Comparison of ENCODE assay signal across 27 cellular contexts in the genomic region with DNA sequence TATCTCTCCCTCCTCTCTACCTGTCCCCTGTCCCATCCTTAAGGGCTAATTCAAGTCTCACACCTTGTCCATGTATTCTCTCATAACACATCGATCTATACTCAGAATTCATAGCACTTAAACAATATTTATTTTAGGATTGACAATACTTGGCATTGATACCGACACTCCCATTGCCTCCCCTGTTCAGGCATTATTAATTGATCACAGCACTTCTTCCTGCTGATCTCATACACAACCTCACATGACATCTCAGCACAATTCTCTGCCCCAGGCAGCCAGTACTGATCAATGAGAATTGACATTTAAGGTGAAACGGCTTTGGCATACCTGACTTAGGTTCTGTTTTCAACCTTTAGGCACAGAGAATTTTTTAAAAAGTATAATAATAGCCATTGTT.
A peak's percentile ranks its signal among the peaks of the same experiment; 100 is the strongest.
DNase-seq lines count a peak whose midpoint lies in the region; ATAC-seq, FAIRE-seq and TF ChIP-seq lines count a peak whose summit lies in the region.
"Had no signal": no experiment of that assay in that cellular context is flagged by ENCODE, and none has a peak within 500 bp of the region (broad histone marks: within the 10 kb centered on the region; RNA-seq: fewer than 3 reads in every experiment).

No MANE protein-coding gene starts in this region.

- intact Hi-C loops in K562 (cut with micrococcal nuclease) (no loop called here), tibial artery (cut with DNase I; ENCODE audit: low total_unique reads) (no loop called here)
- intact Hi-C loops in CD8-positive, alpha-beta T cell (cut with DNase I, micrococcal nuclease) = no loop called here

- H3K36me3 ChIP-seq in GM23248 (ENCODE audit: low read depth) (no peaks in the 10 kb centered on the region), K562 (ENCODE audit: control insufficient read depth, insufficient read depth, low read length) (no peaks in the 10 kb centered on the region), tibial artery (no peaks in the 10 kb centered on the region), Peyer's patch (no peaks in the 10 kb centered on the region)
- H3K36me3 ChIP-seq in CD8-positive, alpha-beta T cell (ENCODE audit: insufficient read depth, low read length) = no peaks in the 10 kb centered on the region
- H3K36me3 ChIP-seq: ovary, uterus had no signal

- H3K9me3 ChIP-seq in GM23248 (ENCODE audit: low read depth) (no peaks in the 10 kb centered on the region), K562 (replicated peaks; ENCODE audit: control insufficient read depth, insufficient read depth, low read depth, low read length) (no peaks in the 10 kb centered on the region), tibial artery (no peaks in the 10 kb centered on the region), Peyer's patch (no peaks in the 10 kb centered on the region)
- H3K9me3 ChIP-seq in CD8-positive, alpha-beta T cell (ENCODE audit: low read length) = no peaks in the 10 kb centered on the region
- H3K9me3 ChIP-seq: ovary, uterus had no signal

- no peak for TF ChIP-seq RAD21 in K562 (CRISPR knock-in tag; conservative IDR thresholded peaks at IDR 0.05 in 1 of 2, IDR thresholded peaks at IDR 0.05 in 1 of 2)

- TF ChIP-seq CTCF in K562 (IDR thresholded peaks at IDR 0.05 in 2 of 3, conservative IDR thresholded peaks at IDR 0.05 in 1 of 3; ENCODE audit: insufficient read depth in 2 of 3, low read depth in 1 of 3, low read length in 3 of 3) = no peak
- TF ChIP-seq CTCF in mesothelial cell of epicardium (IDR thresholded peaks at IDR 0.05; ENCODE audit: unreplicated experiment) = no peak
- TF ChIP-seq CTCF in tibial artery (IDR thresholded peaks at IDR 0.05) = no peak
- TF ChIP-seq CTCF in CD8-positive, alpha-beta T cell (IDR thresholded peaks at IDR 0.05) = no peak
- TF ChIP-seq CTCF in Peyer's patch (IDR thresholded peaks at IDR 0.05) = no peak

- BruUV-seq in K562 (replicated peaks; lab: Mats Ljungman, UMichigan) = no TSS peak

- peak overlapping the region; percentile 19; the same call in 1 of the 2 replicates for H3K4me3 ChIP-seq in GM23248
- H3K4me3 ChIP-seq in K562 = no peak overlapping the region
- H3K4me3 ChIP-seq in tibial artery = peak overlapping the region in 1 of 2 donors; percentile 6
- no peak overlapping the region for H3K4me3 ChIP-seq in CD8-positive, alpha-beta T cell (ENCODE audit: low read depth, low read length)
- no peak overlapping the region for H3K4me3 ChIP-seq in Peyer's patch
- H3K4me3 ChIP-seq: dorsolateral prefrontal cortex, ovary, uterus had no signal

- H3K9me1 ChIP-seq in K562 (ENCODE audit: control insufficient read depth, insufficient read depth, low read length) = no peaks in the 10 kb centered on the region

- POLR2A ChIA-PET in K562 (lab: Yijun Ruan, JAX) = no interaction called here
- POLR2A ChIA-PET in CD8-positive, alpha-beta T cell (lab: Charles Lee) = no interaction called here

- no peak for TF ChIP-seq POLR2A in K562 (conservative IDR thresholded peaks at IDR 0.05)
- TF ChIP-seq POLR2A in Peyer's patch (IDR thresholded peaks at IDR 0.05) = no peak

- DNase-seq in GM23248 = peak; percentile 33
- no peak for DNase-seq in K562 (ENCODE audit: extremely low read depth in 1 of 4, low spot score in 3 of 4)
- DNase-seq in mesothelial cell of epicardium (ENCODE audit: low spot score in 2 of 2, unreplicated experiment in 2 of 2) = no peak
- DNase-seq in tibial artery = no peak
- no peak for DNase-seq in CD8-positive, alpha-beta T cell
- DNase-seq in Peyer's patch = no peak
- DNase-seq in NCI-H1048 (lab: John Stamatoyannopoulos, UW) = no peak
- DNase-seq: activated B cell treated with CpG ODN at 0.5 μM for 24 hours; activated CD8-positive, alpha-beta memory T cell treated with anti-CD3 and anti-CD28 coated beads, Interleukin-2, amount 10 ng/mL, durations not matched to agents 7 days and 5 days; activated naive CD4-positive, alpha-beta T cell; activated T-cell treated with anti-CD3 and anti-CD28 coated beads, Interleukin-2, amount 50 U/mL, for 72 hours; C1 segment of cervical spinal cord; cerebellar nuclear complex; COR-L47; dorsolateral prefrontal cortex; hippocampal formation; NCI-H1105; NCI-H187; nephron progenitor cell; ovary; RPMI8226; small intestine; stimulated activated CD4-positive, alpha-beta T cell treated with anti-CD3 and anti-CD28 coated beads, Interleukin-1b, Interleukin-23, amount 100 ng/mL, for 48 hours; stimulated activated naive CD4-positive, alpha-beta T cell treated with Interleukin-2 at 50 U/mL for 16 hours; uterus had no signal

- H3K4me1 ChIP-seq in GM23248 (ENCODE audit: insufficient read depth) = peaks cover 60% of the 10 kb centered on the region
- no peaks in the 10 kb centered on the region for H3K4me1 ChIP-seq in K562 (replicated peaks in 1 of 2; ENCODE audit: control insufficient read depth in 2 of 2, insufficient read depth in 2 of 2, low read length in 2 of 2)
- H3K4me1 ChIP-seq in tibial artery = peaks cover 0 to 63% (median 39%) of the 10 kb centered on the region in 4 donors
- H3K4me1 ChIP-seq in CD8-positive, alpha-beta T cell (ENCODE audit: insufficient read depth, low read length) = no peaks in the 10 kb centered on the region
- no peaks in the 10 kb centered on the region for H3K4me1 ChIP-seq in Peyer's patch
- H3K4me1 ChIP-seq: uterus had no signal

- no peaks in the 10 kb centered on the region for H3K9me3 Mint-ChIP-seq in mesothelial cell of epicardium
- no peaks in the 10 kb centered on the region for H3K9me3 Mint-ChIP-seq in CD8-positive, alpha-beta T cell
- H3K9me3 Mint-ChIP-seq: activated B cell treated with CpG ODN at 0.5 μM for 24 hours, brain, nephron progenitor cell had no signal

- H3K36me3 Mint-ChIP-seq in mesothelial cell of epicardium = no peaks in the 10 kb centered on the region
- no peaks in the 10 kb centered on the region for H3K36me3 Mint-ChIP-seq in CD8-positive, alpha-beta T cell
- H3K36me3 Mint-ChIP-seq: activated CD8-positive, alpha-beta memory T cell treated with anti-CD3 and anti-CD28 coated beads, Interleukin-2, amount 10 ng/mL, durations not matched to agents 7 days and 5 days; brain had no signal

- H3K4me2 ChIP-seq in GM23248 (ENCODE audit: unreplicated experiment) (peak overlapping the region; percentile 69), K562 (ENCODE audit: insufficient read depth, low read length) (no peak overlapping the region)

- no peak for ATAC-seq in K562
- no peak for ATAC-seq in CD8-positive, alpha-beta T cell
- ATAC-seq: activated CD8-positive, alpha-beta memory T cell treated with anti-CD3 and anti-CD28 coated beads, Interleukin-2, amount 10 ng/mL, durations not matched to agents 7 days and 5 days; activated T-cell treated with anti-CD3 and anti-CD28 coated beads, Interleukin-2, amount 50 U/mL, for 72 hours had no signal

- CTCF ChIA-PET in K562 (lab: Yijun Ruan, JAX; ENCODE audit: low intra/inter-chr PET ratio) = no interaction called here
- CTCF ChIA-PET in CD8-positive, alpha-beta T cell (lab: Charles Lee) = interaction anchor here (1.2 kb wide), 1 partner anchor 12 kb away, joined by 3 read pairs; no protein-coding TSS in a partner anchor

- in situ Hi-C loops in GM23248 (cut with MboI) (loop anchor here (25.0 kb wide), 1 partner anchor 389 kb away; no protein-coding TSS in a partner anchor), K562 (cut with MboI) (no loop called here)

- peaks cover 31% of the 10 kb centered on the region for H3K4me1 Mint-ChIP-seq in mesothelial cell of epicardium
- H3K4me1 Mint-ChIP-seq in CD8-positive, alpha-beta T cell (ENCODE audit: low read depth) = no peaks in the 10 kb centered on the region
- H3K4me1 Mint-ChIP-seq: activated B cell treated with CpG ODN at 0.5 μM for 24 hours; activated CD8-positive, alpha-beta memory T cell treated with anti-CD3 and anti-CD28 coated beads, Interleukin-2, amount 10 ng/mL, durations not matched to agents 7 days and 5 days; brain had no signal

- no peak for FAIRE-seq in K562 (lab: Jason Lieb, UNC)
- FAIRE-seq: H1, small intestine had no signal

- 23 to 24% methylated on average over 3 of the region's 3 CpGs for WGBS in GM23248 (ENCODE audit: low coverage in 1 of 2, low lambda C conversion rate in 2 of 2, missing lambda C conversion rate in 2 of 2), 2 experiments
- 5% methylated on average over 3 of the region's 3 CpGs for WGBS in K562 (ENCODE audit: insufficient coverage, low coverage, missing lambda C conversion rate)

- TF ChIP-seq EP300 in K562 (IDR thresholded peaks at IDR 0.05; ENCODE audit: low read length) = no peak

- H3K79me2 ChIP-seq in GM23248 (ENCODE audit: insufficient read depth) (no peaks in the 10 kb centered on the region), K562 (ENCODE audit: control insufficient read depth, insufficient read depth, low read length) (no peaks in the 10 kb centered on the region)

- peak overlapping the region; percentile 24; the same call in 1 of the 2 replicates for H3K9ac ChIP-seq in GM23248
- H3K9ac ChIP-seq in K562 (ENCODE audit: insufficient read depth in 1 of 2, low read depth in 2 of 2, low read length in 2 of 2) = no peak overlapping the region

- peak overlapping the region; percentile 46; the same call in 1 of the 2 replicates for H2AFZ ChIP-seq in GM23248
- H2AFZ ChIP-seq in K562 (ENCODE audit: low read depth, low read length) = no peak overlapping the region

- peaks cover 46% of the 10 kb centered on the region for H3F3A ChIP-seq in GM23248 (ENCODE audit: insufficient read depth)

- H3K27ac ChIP-seq in GM23248 = peak overlapping the region; percentile 83
- no peak overlapping the region for H3K27ac ChIP-seq in K562 (ENCODE audit: extremely low read depth, low read depth, low read length)
- peak overlapping the region; percentile 53 to 55 for H3K27ac ChIP-seq in tibial artery
- no peak overlapping the region for H3K27ac ChIP-seq in CD8-positive, alpha-beta T cell (ENCODE audit: low read depth, low read length)
- no peak overlapping the region for H3K27ac ChIP-seq in Peyer's patch
- H3K27ac ChIP-seq: dorsolateral prefrontal cortex, ovary, uterus had no signal

- H3K27ac Mint-ChIP-seq in mesothelial cell of epicardium = peak overlapping the region; percentile 43
- no peak overlapping the region for H3K27ac Mint-ChIP-seq in CD8-positive, alpha-beta T cell
- H3K27ac Mint-ChIP-seq: activated B cell treated with CpG ODN at 0.5 μM for 24 hours; activated CD8-positive, alpha-beta memory T cell treated with anti-CD3 and anti-CD28 coated beads, Interleukin-2, amount 10 ng/mL, durations not matched to agents 7 days and 5 days; activated T-cell treated with anti-CD3 and anti-CD28 coated beads, Interleukin-2, amount 50 U/mL, for 72 hours; nephron progenitor cell had no signal

- no peak overlapping the region for H3K4me3 Mint-ChIP-seq in mesothelial cell of epicardium
- H3K4me3 Mint-ChIP-seq in CD8-positive, alpha-beta T cell = no peak overlapping the region
- H3K4me3 Mint-ChIP-seq: activated B cell treated with CpG ODN at 0.5 μM for 24 hours; activated CD8-positive, alpha-beta memory T cell treated with anti-CD3 and anti-CD28 coated beads, Interleukin-2, amount 10 ng/mL, durations not matched to agents 7 days and 5 days; activated T-cell treated with anti-CD3 and anti-CD28 coated beads, Interleukin-2, amount 50 U/mL, for 72 hours; nephron progenitor cell had no signal

- H4K20me1 ChIP-seq in GM23248 (ENCODE audit: insufficient read depth) (no peaks in the 10 kb centered on the region), K562 (replicated peaks; ENCODE audit: control insufficient read depth, insufficient read depth, low read length) (no peaks in the 10 kb centered on the region)

- H3K27me3 Mint-ChIP-seq in mesothelial cell of epicardium (ENCODE audit: low read depth) = no peaks in the 10 kb centered on the region
- no peaks in the 10 kb centered on the region for H3K27me3 Mint-ChIP-seq in CD8-positive, alpha-beta T cell (ENCODE audit: low read depth)
- H3K27me3 Mint-ChIP-seq: activated CD8-positive, alpha-beta memory T cell treated with anti-CD3 and anti-CD28 coated beads, Interleukin-2, amount 10 ng/mL, durations not matched to agents 7 days and 5 days had no signal

- H3K9me2 ChIP-seq in GM23248 (ENCODE audit: insufficient read depth) = peaks cover 6% of the 10 kb centered on the region; the same call in 1 of the 2 replicates

- no peaks in the 10 kb centered on the region for H3K27me3 ChIP-seq in GM23248 (replicated peaks; ENCODE audit: insufficient read depth)
- no peaks in the 10 kb centered on the region for H3K27me3 ChIP-seq in K562 (ENCODE audit: control insufficient read depth in 2 of 2, insufficient read depth in 2 of 2, low read length in 2 of 2)
- no peaks in the 10 kb centered on the region for H3K27me3 ChIP-seq in tibial artery
- no peaks in the 10 kb centered on the region for H3K27me3 ChIP-seq in CD8-positive, alpha-beta T cell (ENCODE audit: insufficient read depth, low read length)
- H3K27me3 ChIP-seq in Peyer's patch = no peaks in the 10 kb centered on the region
- H3K27me3 ChIP-seq: dorsolateral prefrontal cortex, ovary, uterus had no signal

Comparison
In these comparisons a context has a peak if more than half of its experiments do, and no peak if none do; other contexts are left out.
1. H3K27ac ChIP-seq: peak in GM23248 (single experiment) and tibial artery (2 of 2); none in K562 (single experiment), CD8-positive, alpha-beta T cell (single experiment) and Peyer's patch (0 of 4).